Comparison of ENCODE assay signal across 18 cellular contexts in the genomic region with DNA sequence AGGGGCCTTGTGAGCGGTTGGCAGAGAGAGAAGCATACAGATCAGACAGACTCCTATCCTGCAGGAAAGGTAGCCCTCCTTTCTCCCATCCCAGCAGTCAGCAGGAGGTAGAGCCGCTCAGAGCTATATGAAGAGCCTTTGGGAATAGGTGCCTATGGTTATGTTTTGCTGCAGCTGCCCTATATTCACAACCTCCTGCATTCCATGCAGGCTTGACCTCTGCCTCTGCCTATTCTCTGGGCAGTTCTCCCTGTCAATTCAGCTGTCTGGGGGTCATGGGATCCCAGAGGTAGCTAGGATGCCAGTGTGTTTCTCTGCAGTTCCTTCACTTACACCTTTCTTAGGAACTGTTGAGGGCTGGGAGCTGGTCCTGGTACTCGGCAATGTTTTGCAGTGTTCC.
"Had no signal": no experiment of that assay in that cellular context is flagged by ENCODE, and none has a peak within 500 bp of the region (broad histone marks: within the 10 kb centered on the region; RNA-seq: fewer than 3 reads in every experiment).

No MANE protein-coding gene starts in this region.

- H3K27me3 ChIP-seq: adrenal gland, foreskin keratinocyte, right atrium auricular region, upper lobe of left lung had no signal

- ATAC-seq: activated T-cell treated with anti-CD3 and anti-CD28 coated beads, Interleukin-2, amount 50 U/mL, for 4 hours; foreskin keratinocyte; left colon; mucosa of descending colon; naive thymus-derived CD4-positive, alpha-beta T cell; stimulated activated naive CD8-positive, alpha-beta T cell treated with anti-CD3 and anti-CD28 coated beads, Interleukin-15, Interleukin-2, amounts not matched to agents 100 U/mL and 50 U/mL, for 24 hours had no signal

- DNase-seq: activated CD4-positive, alpha-beta memory T cell treated with anti-CD3 and anti-CD28 coated beads, Interleukin-2, amount 10 ng/mL, durations not matched to agents 7 days and 5 days; activated CD4-positive, alpha-beta T cell treated with anti-CD3 and anti-CD28 coated beads for 4 hours; activated effector memory CD4-positive, alpha-beta T cell treated with Interleukin-2 at 50 U/mL for 16 hours; activated T-cell treated with anti-CD3 and anti-CD28 coated beads, Interleukin-2, amount 50 U/mL, for 4 hours; adrenal gland; effector CD4-positive, alpha-beta T cell; foreskin keratinocyte; left colon; mucosa of descending colon; naive thymus-derived CD4-positive, alpha-beta T cell; small intestine; stimulated activated CD4-positive, alpha-beta T cell treated with anti-CD3 and anti-CD28 coated beads, Interleukin-4, amount 100 ng/mL, for 4 hours; stimulated activated CD8-positive, alpha-beta memory T cell treated with anti-CD3 and anti-CD28 coated beads, Interleukin-4, amount 100 ng/mL, for 48 hours; stimulated activated naive CD8-positive, alpha-beta T cell treated with anti-CD3 and anti-CD28 coated beads, Interleukin-15, Interleukin-2, amounts not matched to agents 100 U/mL and 50 U/mL, for 24 hours; T-helper 2 cell; upper lobe of left lung had no signal

- H3K27ac ChIP-seq: adrenal gland, coronary artery, foreskin keratinocyte, right atrium auricular region, upper lobe of left lung had no signal

- H3K4me3 ChIP-seq: adrenal gland, coronary artery, mucosa of descending colon, right atrium auricular region, upper lobe of left lung had no signal

- H3K4me1 ChIP-seq: adrenal gland had no signal

- H3K36me3 ChIP-seq: adrenal gland, right atrium auricular region, upper lobe of left lung had no signal
